ENCODE assay signal across 20 cellular contexts in the genomic region with DNA sequence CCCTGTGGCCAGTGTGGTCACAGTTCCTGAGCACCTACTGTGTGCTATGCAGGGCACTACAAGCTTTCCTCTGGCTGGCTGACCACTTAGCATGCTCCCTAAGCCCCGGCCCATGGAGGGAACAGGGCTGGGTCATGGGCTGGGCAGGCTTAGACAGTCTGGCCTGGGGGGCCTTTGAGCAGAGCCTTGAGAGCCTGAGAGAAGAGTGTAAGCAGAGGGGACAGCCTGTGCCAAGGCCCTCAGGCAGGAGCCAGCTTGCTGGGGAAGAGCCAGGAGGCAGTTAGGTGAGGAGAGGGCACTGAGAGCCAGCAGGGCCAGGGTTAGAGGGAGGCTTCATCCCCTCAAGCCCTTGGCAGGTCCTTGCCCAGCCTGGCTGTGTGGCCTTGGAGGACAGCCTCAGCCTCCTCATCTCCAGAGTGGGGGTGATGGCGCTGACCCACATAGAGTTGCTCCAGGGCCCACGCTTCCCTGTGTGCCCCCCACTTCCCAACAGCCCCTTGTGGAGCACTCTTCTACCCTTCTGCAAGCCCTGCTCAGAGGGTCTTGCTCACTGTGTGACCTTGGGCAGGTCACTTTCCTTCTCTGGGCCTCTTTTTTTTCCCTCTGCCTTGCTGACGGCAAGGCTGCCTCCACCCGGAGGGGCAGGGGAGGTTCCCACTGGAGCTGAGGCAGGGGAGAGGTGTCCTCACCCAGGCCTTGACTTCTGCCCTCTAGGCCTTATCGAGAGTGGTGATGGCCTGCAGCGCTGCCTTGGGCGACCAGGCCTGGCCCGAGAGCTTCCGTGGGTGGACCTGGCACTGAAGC.
DNase-seq lines count a peak whose midpoint lies in the region; ATAC-seq and TF ChIP-seq lines count a peak whose summit lies in the region.
"Had no signal": no experiment of that assay in that cellular context is flagged by ENCODE, and none has a peak within 500 bp of the region (broad histone marks: within the 10 kb centered on the region; RNA-seq: fewer than 3 reads in every experiment).

No MANE protein-coding gene starts in this region.

- H3K9me3 Mint-ChIP-seq in activated CD4-positive, alpha-beta T cell treated with anti-CD3 and anti-CD28 coated beads for 36 hours (ENCODE audit: low read depth), result peaks cover 2% of the 10 kb centered on the region
- H3K9me3 Mint-ChIP-seq: stimulated activated effector memory CD8-positive, alpha-beta T cell treated with anti-CD3 and anti-CD28 coated beads, Interleukin-12 subunit alpha, Interleukin-12 subunit beta, amount 100 ng/mL, for 72 hours had no signal

- TF ChIP-seq POLR2A in esophagus muscularis mucosa (IDR thresholded peaks at IDR 0.05; ENCODE audit: low read depth), result no peak

- peak; percentile 5 for DNase-seq in activated CD4-positive, alpha-beta T cell treated with anti-CD3 and anti-CD28 coated beads for 1 hour
- DNase-seq in activated CD4-positive, alpha-beta T cell treated with anti-CD3 and anti-CD28 coated beads for 36 hours, result no peak
- DNase-seq in H7 (peak; percentile 21), esophagus muscularis mucosa (ENCODE audit: extremely low spot score) (peak; percentile 66), posterior vena cava (ENCODE audit: low spot score) (peak; percentile 68), AML-193 (lab: John Stamatoyannopoulos, UW) (no peak), NCI-H2107 (lab: John Stamatoyannopoulos, UW) (no peak)
- DNase-seq: activated T-cell treated with anti-CD3 and anti-CD28 coated beads, Interleukin-2, amount 50 U/mL, for 24 hours; CD8-positive, alpha-beta memory T cell; foreskin melanocyte; GOT3; mesenchymal stem cell; MG63; NCI-H1930; NCI-H526 treated with DMSO at 0.1 percent for 48 hours; PC-3 had no signal

- TF ChIP-seq EP300 in esophagus muscularis mucosa (IDR thresholded peaks at IDR 0.05), result no peak

- H3K4me1 ChIP-seq in esophagus muscularis mucosa, result peaks cover 0 to 8% (median 5%) of the 10 kb centered on the region in 4 donors
- H3K4me1 ChIP-seq: adrenal gland had no signal

- H3K4me3 ChIP-seq in H7 (ENCODE audit: insufficient read depth, low read depth, low read length) (no peak overlapping the region), esophagus muscularis mucosa (no peak overlapping the region)
- H3K4me3 ChIP-seq: adrenal gland, MG63 had no signal

- H3K36me3 ChIP-seq in H7 (replicated peaks; ENCODE audit: control insufficient read depth, insufficient read depth, low read length) (no peaks in the 10 kb centered on the region; the same call in 1 of the 2 replicates), esophagus muscularis mucosa (peaks cover 0 to 12% (median 2%) of the 10 kb centered on the region in 4 donors)
- H3K36me3 ChIP-seq: adrenal gland, MG63 had no signal

- no peak overlapping the region for H3K4me3 Mint-ChIP-seq in activated CD4-positive, alpha-beta T cell treated with anti-CD3 and anti-CD28 coated beads for 36 hours
- H3K4me3 Mint-ChIP-seq: activated T-cell treated with anti-CD3 and anti-CD28 coated beads, Interleukin-2, amount 50 U/mL, for 24 hours; CD8-positive, alpha-beta memory T cell; stimulated activated effector memory CD8-positive, alpha-beta T cell treated with anti-CD3 and anti-CD28 coated beads, Interleukin-12 subunit alpha, Interleukin-12 subunit beta, amount 100 ng/mL, for 72 hours had no signal

- TF ChIP-seq CTCF in esophagus muscularis mucosa (IDR thresholded peaks at IDR 0.05), result no peak

- H3K27me3 ChIP-seq in H7 (ENCODE audit: control insufficient read depth, insufficient read depth, low read length) (no peaks in the 10 kb centered on the region), esophagus muscularis mucosa (peaks cover 0 to 19% (median 0%) of the 10 kb centered on the region in 4 donors)
- H3K27me3 ChIP-seq: adrenal gland, MG63 had no signal

- H3K27ac Mint-ChIP-seq in activated CD4-positive, alpha-beta T cell treated with anti-CD3 and anti-CD28 coated beads for 36 hours, result no peak overlapping the region
- H3K27ac Mint-ChIP-seq: activated T-cell treated with anti-CD3 and anti-CD28 coated beads, Interleukin-2, amount 50 U/mL, for 24 hours; stimulated activated effector memory CD8-positive, alpha-beta T cell treated with anti-CD3 and anti-CD28 coated beads, Interleukin-12 subunit alpha, Interleukin-12 subunit beta, amount 100 ng/mL, for 72 hours had no signal

- 92% methylated on average over 10 of the region's 10 CpGs for WGBS in esophagus muscularis mucosa

- no peak overlapping the region for H3K27ac ChIP-seq in esophagus muscularis mucosa (replicated peaks in 1 of 4)
- H3K27ac ChIP-seq: adrenal gland, neutrophil had no signal

- intact Hi-C loops in activated CD4-positive, alpha-beta T cell treated with anti-CD3 and anti-CD28 coated beads for 36 hours (cut with DNase I, micrococcal nuclease), result loop anchor here in 1 of 2 experiments (2.0 kb wide), 1 partner anchor 529 kb away; no protein-coding TSS in a partner anchor
- intact Hi-C loops in esophagus muscularis mucosa (cut with DNase I), result loop anchor here (2.0 to 5.0 kb wide), 2 partner anchors 279 to 529 kb away; no protein-coding TSS in a partner anchor
- intact Hi-C loops in posterior vena cava (cut with DNase I), result loop anchor here (2.0 to 10.0 kb wide), 4 partner anchors 279 to 1239 kb away; no protein-coding TSS in a partner anchor

- POLR2A ChIA-PET in activated CD4-positive, alpha-beta T cell treated with anti-CD3 and anti-CD28 coated beads for 36 hours (lab: Charles Lee), result no interaction called here

- CTCF ChIA-PET in activated CD4-positive, alpha-beta T cell treated with anti-CD3 and anti-CD28 coated beads for 36 hours (lab: Charles Lee), result interaction anchor here (0.7 to 2.4 kb wide), 5 partner anchors 9 to 331 kb away, joined by 3 to 24 read pairs (median 3); no protein-coding TSS in a partner anchor

- H3K36me3 Mint-ChIP-seq in activated CD4-positive, alpha-beta T cell treated with anti-CD3 and anti-CD28 coated beads for 36 hours (ENCODE audit: low read depth), result no peaks in the 10 kb centered on the region
- H3K36me3 Mint-ChIP-seq: CD8-positive, alpha-beta memory T cell; stimulated activated effector memory CD8-positive, alpha-beta T cell treated with anti-CD3 and anti-CD28 coated beads, Interleukin-12 subunit alpha, Interleukin-12 subunit beta, amount 100 ng/mL, for 72 hours had no signal

- ATAC-seq in activated CD4-positive, alpha-beta T cell treated with anti-CD3 and anti-CD28 coated beads for 36 hours, result no peak
- no peak for ATAC-seq in HG02981 (IDR thresholded peaks at IDR 0.05; ENCODE audit: unreplicated experiment)
- ATAC-seq: PC-3; stimulated activated effector memory CD8-positive, alpha-beta T cell treated with anti-CD3 and anti-CD28 coated beads, Interleukin-12 subunit alpha, Interleukin-12 subunit beta, amount 100 ng/mL, for 72 hours had no signal

- H3K27me3 Mint-ChIP-seq in activated CD4-positive, alpha-beta T cell treated with anti-CD3 and anti-CD28 coated beads for 36 hours, result no peaks in the 10 kb centered on the region

- H3K4me1 Mint-ChIP-seq in activated CD4-positive, alpha-beta T cell treated with anti-CD3 and anti-CD28 coated beads for 36 hours, result no peaks in the 10 kb centered on the region

- peaks cover 0 to 4% (median under 1%) of the 10 kb centered on the region in 4 donors for H3K9me3 ChIP-seq in esophagus muscularis mucosa
- H3K9me3 ChIP-seq: adrenal gland, neutrophil had no signal

Comparison
In these comparisons a context has a peak if more than half of its experiments do, and no peak if none do; other contexts are left out.
1. DNase-seq: peak in activated CD4-positive, alpha-beta T cell treated with anti-CD3 and anti-CD28 coated beads for 1 hour (single experiment), H7 (single experiment), esophagus muscularis mucosa (single experiment) and posterior vena cava (single experiment); none in activated CD4-positive, alpha-beta T cell treated with anti-CD3 and anti-CD28 coated beads for 36 hours (single experiment), AML-193 (0 of 2) and NCI-H2107 (single experiment).